1 cellular context compared by ENCODE assay signal in genomic region chr21:38879912-38880577, GRCh38.
TF ChIP-seq lines count a peak whose summit lies in the region.

No MANE protein-coding gene starts in this region.

TF ChIP-seq in IMR-90, 13 proteins besides CTCF, POLR2A, EP300 and RAD21:
- TF ChIP-seq CEBPB (IDR thresholded peaks at IDR 0.05; ENCODE audit: low read depth, low read length) (no peak), USF2 (IDR thresholded peaks at IDR 0.05; ENCODE audit: low read depth, low read length) (no peak), MXI1 (IDR thresholded peaks at IDR 0.05; ENCODE audit: borderline replicate concordance, low read depth, low read length) (no peak), BHLHE40 (IDR thresholded peaks at IDR 0.05; ENCODE audit: low read depth, low read length) (no peak), RCOR1 (IDR thresholded peaks at IDR 0.05; ENCODE audit: insufficient replicate concordance, low read length) (no peak), NFE2L2 (IDR thresholded peaks at IDR 0.05; ENCODE audit: low read depth, low read length) (no peak), MAFK (IDR thresholded peaks at IDR 0.05; ENCODE audit: low read depth, low read length) (no peak), CHD1 (IDR thresholded peaks at IDR 0.05; ENCODE audit: low read depth, low read length) (no peak), SMC3 (IDR thresholded peaks at IDR 0.05; ENCODE audit: low read depth, low read length) (no peak), FOS (IDR thresholded peaks at IDR 0.05; ENCODE audit: low read depth, low read length) (no peak), MAZ (IDR thresholded peaks at IDR 0.05; ENCODE audit: borderline replicate concordance, low read depth, low read length) (no peak), RFX5 (IDR thresholded peaks at IDR 0.05; ENCODE audit: low read depth, low read length) (no peak)
- TF ChIP-seq, protein P1, sequence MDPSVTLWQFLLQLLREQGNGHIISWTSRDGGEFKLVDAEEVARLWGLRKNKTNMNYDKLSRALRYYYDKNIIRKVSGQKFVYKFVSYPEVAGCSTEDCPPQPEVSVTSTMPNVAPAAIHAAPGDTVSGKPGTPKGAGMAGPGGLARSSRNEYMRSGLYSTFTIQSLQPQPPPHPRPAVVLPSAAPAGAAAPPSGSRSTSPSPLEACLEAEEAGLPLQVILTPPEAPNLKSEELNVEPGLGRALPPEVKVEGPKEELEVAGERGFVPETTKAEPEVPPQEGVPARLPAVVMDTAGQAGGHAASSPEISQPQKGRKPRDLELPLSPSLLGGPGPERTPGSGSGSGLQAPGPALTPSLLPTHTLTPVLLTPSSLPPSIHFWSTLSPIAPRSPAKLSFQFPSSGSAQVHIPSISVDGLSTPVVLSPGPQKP (IDR thresholded peaks at IDR 0.05; ENCODE audit: borderline replicate concordance, low read depth, low read length): no peak
